Comparison of ENCODE assay signal across 8 cellular contexts in the genomic region with DNA sequence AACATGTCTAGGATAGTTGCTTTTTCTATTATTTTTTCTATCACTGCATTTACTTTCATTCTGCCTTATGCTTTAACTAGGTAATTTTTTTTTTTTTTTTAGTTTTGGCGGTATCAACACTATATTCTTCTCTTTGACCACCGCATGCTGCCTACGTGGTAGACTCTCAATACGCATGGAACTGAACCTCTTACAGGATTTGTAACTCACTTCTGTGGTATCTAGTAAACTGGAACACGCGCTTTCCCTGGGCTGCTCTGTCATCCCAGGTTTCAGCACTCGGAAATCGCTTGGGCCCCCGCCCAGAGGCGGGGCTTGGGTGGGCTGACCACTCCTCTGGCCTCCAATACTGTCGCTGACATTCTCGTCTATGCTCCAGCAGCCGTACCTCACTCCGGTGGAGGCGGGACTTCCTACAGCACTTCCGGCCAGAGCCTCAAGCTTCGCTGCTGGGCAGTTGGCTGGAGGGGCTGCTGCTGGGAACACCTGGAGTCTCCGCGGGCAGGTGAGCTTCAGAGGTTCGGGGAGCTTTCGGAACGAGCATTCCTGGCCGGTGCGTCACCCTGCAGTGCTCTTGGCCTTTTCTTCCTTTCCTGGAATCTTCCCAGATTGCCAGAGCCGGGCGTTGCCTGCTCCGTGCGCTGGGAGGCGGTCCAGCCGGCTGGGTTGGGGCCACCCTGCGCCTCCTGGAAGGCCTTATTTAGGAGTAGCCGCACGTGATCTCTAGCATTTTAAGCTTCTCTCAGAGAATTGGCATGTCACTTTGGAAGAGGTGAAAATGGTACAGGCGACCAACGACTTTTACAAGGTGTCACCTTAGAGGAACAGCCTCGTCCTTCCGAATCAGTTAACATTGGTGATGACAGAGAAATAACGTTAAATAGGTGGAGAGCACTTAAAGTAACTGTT. TPM values are rescaled to one million over a fixed set of nuclear protein-coding genes. Genes with fewer than 3 reads are reported as not detected.
DNase-seq lines count a peak whose midpoint lies in the region; ATAC-seq, FAIRE-seq and TF ChIP-seq lines count a peak whose summit lies in the region.

A gene with protein sequence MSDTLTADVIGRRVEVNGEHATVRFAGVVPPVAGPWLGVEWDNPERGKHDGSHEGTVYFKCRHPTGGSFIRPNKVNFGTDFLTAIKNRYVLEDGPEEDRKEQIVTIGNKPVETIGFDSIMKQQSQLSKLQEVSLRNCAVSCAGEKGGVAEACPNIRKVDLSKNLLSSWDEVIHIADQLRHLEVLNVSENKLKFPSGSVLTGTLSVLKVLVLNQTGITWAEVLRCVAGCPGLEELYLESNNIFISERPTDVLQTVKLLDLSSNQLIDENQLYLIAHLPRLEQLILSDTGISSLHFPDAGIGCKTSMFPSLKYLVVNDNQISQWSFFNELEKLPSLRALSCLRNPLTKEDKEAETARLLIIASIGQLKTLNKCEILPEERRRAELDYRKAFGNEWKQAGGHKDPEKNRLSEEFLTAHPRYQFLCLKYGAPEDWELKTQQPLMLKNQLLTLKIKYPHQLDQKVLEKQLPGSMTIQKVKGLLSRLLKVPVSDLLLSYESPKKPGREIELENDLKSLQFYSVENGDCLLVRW (plus strand): TSS at position 428 of the 909 bp plus-strand sequence. CDS start 12,623 bp downstream, outside the sequence.

- no peaks in the 10 kb centered on the region for H3K9me3 Mint-ChIP-seq in chondrocyte (ENCODE audit: low read depth)

- no peaks in the 10 kb centered on the region for H3K9me1 ChIP-seq in keratinocyte (ENCODE audit: control insufficient read depth, extremely low read depth, insufficient read depth, low read length)

- H3K4me1 ChIP-seq in keratinocyte (ENCODE audit: control insufficient read depth, extremely low read depth, insufficient read depth, low read length) = peaks cover 15% of the 10 kb centered on the region

- no peaks in the 10 kb centered on the region for H3K27me3 Mint-ChIP-seq in chondrocyte (ENCODE audit: low read depth)

- peak; percentile 94 for FAIRE-seq in keratinocyte (lab: Jason Lieb, UNC)

- H3K9ac ChIP-seq in keratinocyte (ENCODE audit: control insufficient read depth, extremely low read depth, insufficient read depth, low read length) = peak within 1 kb of the TSS; percentile 84

- peaks cover 11% of the 10 kb centered on the region for H3K79me2 ChIP-seq in keratinocyte (ENCODE audit: control insufficient read depth, insufficient read depth, low read length)

- H3K36me3 Mint-ChIP-seq in chondrocyte (ENCODE audit: low read depth) = no peaks in the 10 kb centered on the region

- H3K27ac ChIP-seq in keratinocyte (ENCODE audit: control insufficient read depth, insufficient read depth, low read length) = peak within 1 kb of the TSS; percentile 91

- ATAC-seq in GM19043 (IDR thresholded peaks at IDR 0.05; ENCODE audit: low read depth, unreplicated experiment) = peak; percentile 100
- peak; percentile 100 for ATAC-seq in HG03378 (IDR thresholded peaks at IDR 0.05; ENCODE audit: unreplicated experiment)

- H3K27ac Mint-ChIP-seq in chondrocyte (ENCODE audit: unreplicated experiment) = peak within 1 kb of the TSS; percentile 97

- dilution Hi-C loops in keratinocyte (cut with MboI; ENCODE audit: extremely low pct_ligation_motif_present, low sequenced_read_pairs) = no loop called here

- H3K4me3 ChIP-seq in keratinocyte (ENCODE audit: control insufficient read depth in 2 of 3, extremely low read depth in 1 of 3, insufficient read depth in 2 of 3, low read depth in 1 of 3, low read length in 3 of 3) = peak within 1 kb of the TSS; percentile 55 to 94 (median 86)

- H3K27me3 ChIP-seq in keratinocyte (ENCODE audit: control insufficient read depth, extremely low read depth, insufficient read depth, low read length) = no peaks in the 10 kb centered on the region

- no peaks in the 10 kb centered on the region for H4K20me1 ChIP-seq in keratinocyte (ENCODE audit: control insufficient read depth, extremely low read depth, insufficient read depth, low read length)

- H2AFZ ChIP-seq in keratinocyte (ENCODE audit: control insufficient read depth, low read length) = peak within 1 kb of the TSS; percentile 94

- H3K36me3 ChIP-seq in keratinocyte (ENCODE audit: control insufficient read depth in 2 of 2, extremely low read depth in 1 of 2, insufficient read depth in 2 of 2, low read length in 2 of 2) = no peaks in the 10 kb centered on the region

- peak within 1 kb of the TSS; percentile 95 for H3K4me3 Mint-ChIP-seq in chondrocyte (ENCODE audit: unreplicated experiment)

- peaks cover 32% of the 10 kb centered on the region for H3K4me1 Mint-ChIP-seq in chondrocyte (ENCODE audit: low read depth)

- no peaks in the 10 kb centered on the region for H3K9me3 ChIP-seq in keratinocyte (ENCODE audit: control insufficient read depth, low read depth, low read length)

- TF ChIP-seq CTCF in chondrocyte (IDR thresholded peaks at IDR 0.05) (peak; percentile 64), keratinocyte (optimal IDR thresholded peaks at IDR 0.05 in 1 of 3, IDR thresholded peaks at IDR 0.05 in 1 of 3, conservative IDR thresholded peaks at IDR 0.05 in 1 of 3; ENCODE audit: extremely low read depth in 1 of 3, insufficient read depth in 2 of 3, low read length in 3 of 3) (peak; percentile 25 to 27 (median 25))

- DNase-seq in AG20443 (ENCODE audit: low spot score) = peak; percentile 99
- peak; percentile 98 for DNase-seq in NCI-H460 (ENCODE audit: extremely low read depth, low read depth)
- peak; percentile 82 to 89 for DNase-seq in activated CD4-positive, alpha-beta T cell treated with anti-CD3 and anti-CD28 coated beads for 24 hours (ENCODE audit: low read depth in 2 of 2)
- peak; percentile 96 for DNase-seq in chondrocyte (ENCODE audit: low spot score)
- peak; percentile 98 for DNase-seq in keratinocyte (ENCODE audit: low read depth, low spot score)
- peak; percentile 54 to 78 for DNase-seq in stimulated activated CD4-positive, alpha-beta T cell treated with anti-CD3 and anti-CD28 coated beads, Interleukin-15, amount 100 ng/mL, for 1 hour (ENCODE audit: low read depth in 1 of 2, low spot score in 1 of 2)

- H3K4me2 ChIP-seq in keratinocyte (ENCODE audit: control insufficient read depth, extremely low read depth, insufficient read depth, low read depth, low read length) = peak within 1 kb of the TSS; percentile 87

RNA-seq across cellular contexts. Expression of the gene that starts here (rescaled TPM):
- 53.3 and 73.3 TPM in 2 replicates for total RNA-seq in NCI-H460 (2014; rRNA removed; shearing (Covaris generic))
- polyA plus RNA-seq in NCI-H460 (2014; cell fraction: nucleus; rRNA removed) = 46.7 and 47.6 TPM in 2 replicates
- 16.6 to 23.3 TPM (median 23.2 TPM) in 3 replicates for total RNA-seq in chondrocyte
- polyA plus RNA-seq in keratinocyte = 19.4 to 27.5 TPM (median 20.9 TPM) in 3 replicates
- polyA plus RNA-seq in keratinocyte (2011; ENCODE audit: low read depth) = 6.3 TPM
- polyA plus RNA-seq in keratinocyte (2011; cell fraction: cytosol; rRNA removed) = 15.8 and 25.9 TPM in 2 replicates
- polyA plus RNA-seq in keratinocyte (2011; cell fraction: nucleus; rRNA removed) = 28.4 and 31.1 TPM in 2 replicates
- polyA plus RNA-seq in keratinocyte (2012; ENCODE audit: low replicate concordance) = 26.2 and 28.6 TPM in 2 replicates
- polyA minus RNA-seq in keratinocyte = 2.3 to 16.5 TPM (median 12.0 TPM) in 3 replicates
- 8.4 TPM for polyA minus RNA-seq in keratinocyte (2011; cell fraction: cytosol; rRNA and poly(A)+ RNA removed)
- polyA minus RNA-seq in keratinocyte (2011; cell fraction: nucleus; rRNA and poly(A)+ RNA removed) = 13.6 and 19.9 TPM in 2 replicates

Comparison
In these comparisons a context has a peak if more than half of its experiments do, and no peak if none do; other contexts are left out.
1. Peak in every context shown above with its lines: DNase-seq, ATAC-seq, H3K4me3 ChIP-seq and H3K27ac ChIP-seq.